Comparison of ENCODE assay signal across 1 cellular context in genomic region chr1:171343727-171344472, GRCh38.
TF ChIP-seq lines count a peak whose summit lies in the region.

No MANE protein-coding gene starts in this region.

TF ChIP-seq in WTC11, 78 proteins besides CTCF, POLR2A, EP300 and RAD21 (continued from another document):
- no peak for TF ChIP-seq ZNF423 (CRISPR knock-in tag; IDR thresholded peaks at IDR 0.05)
- no peak for TF ChIP-seq FOXK1 (CRISPR knock-in tag; IDR thresholded peaks at IDR 0.05)
- no peak for TF ChIP-seq NR3C1 (CRISPR knock-in tag; conservative IDR thresholded peaks at IDR 0.05; ENCODE audit: low read depth)
- no peak for TF ChIP-seq ZNF532 (CRISPR knock-in tag; IDR thresholded peaks at IDR 0.05; ENCODE audit: borderline replicate concordance)
- TF ChIP-seq, protein P1, sequence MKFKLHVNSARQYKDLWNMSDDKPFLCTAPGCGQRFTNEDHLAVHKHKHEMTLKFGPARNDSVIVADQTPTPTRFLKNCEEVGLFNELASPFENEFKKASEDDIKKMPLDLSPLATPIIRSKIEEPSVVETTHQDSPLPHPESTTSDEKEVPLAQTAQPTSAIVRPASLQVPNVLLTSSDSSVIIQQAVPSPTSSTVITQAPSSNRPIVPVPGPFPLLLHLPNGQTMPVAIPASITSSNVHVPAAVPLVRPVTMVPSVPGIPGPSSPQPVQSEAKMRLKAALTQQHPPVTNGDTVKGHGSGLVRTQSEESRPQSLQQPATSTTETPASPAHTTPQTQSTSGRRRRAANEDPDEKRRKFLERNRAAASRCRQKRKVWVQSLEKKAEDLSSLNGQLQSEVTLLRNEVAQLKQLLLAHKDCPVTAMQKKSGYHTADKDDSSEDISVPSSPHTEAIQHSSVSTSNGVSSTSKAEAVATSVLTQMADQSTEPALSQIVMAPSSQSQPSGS (CRISPR knock-in tag; IDR thresholded peaks at IDR 0.05; ENCODE audit: borderline replicate concordance, low read depth): no peak
- TF ChIP-seq, protein P2, sequence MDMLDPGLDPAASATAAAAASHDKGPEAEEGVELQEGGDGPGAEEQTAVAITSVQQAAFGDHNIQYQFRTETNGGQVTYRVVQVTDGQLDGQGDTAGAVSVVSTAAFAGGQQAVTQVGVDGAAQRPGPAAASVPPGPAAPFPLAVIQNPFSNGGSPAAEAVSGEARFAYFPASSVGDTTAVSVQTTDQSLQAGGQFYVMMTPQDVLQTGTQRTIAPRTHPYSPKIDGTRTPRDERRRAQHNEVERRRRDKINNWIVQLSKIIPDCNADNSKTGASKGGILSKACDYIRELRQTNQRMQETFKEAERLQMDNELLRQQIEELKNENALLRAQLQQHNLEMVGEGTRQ (CRISPR knock-in tag; IDR thresholded peaks at IDR 0.05): no peak
- no peak for TF ChIP-seq CDX4 (CRISPR knock-in tag; IDR thresholded peaks at IDR 0.05; ENCODE audit: borderline replicate concordance)
- TF ChIP-seq, protein P3, sequence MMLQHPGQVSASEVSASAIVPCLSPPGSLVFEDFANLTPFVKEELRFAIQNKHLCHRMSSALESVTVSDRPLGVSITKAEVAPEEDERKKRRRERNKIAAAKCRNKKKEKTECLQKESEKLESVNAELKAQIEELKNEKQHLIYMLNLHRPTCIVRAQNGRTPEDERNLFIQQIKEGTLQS (CRISPR knock-in tag; conservative IDR thresholded peaks at IDR 0.05): no peak
- TF ChIP-seq TEAD1 (CRISPR knock-in tag; IDR thresholded peaks at IDR 0.05): no peak
